In genomic region chr16:11621539-11621919, GRCh38 we compare ENCODE assay signal across 10 cellular contexts. TPM values are rescaled to one million over a fixed set of nuclear protein-coding genes. Genes with fewer than 3 reads are reported as not detected.
DNase-seq lines count a peak whose midpoint lies in the region; ATAC-seq, FAIRE-seq and TF ChIP-seq lines count a peak whose summit lies in the region.
"Had no signal": no experiment of that assay in that cellular context is flagged by ENCODE, and none has a peak within 500 bp of the region (broad histone marks: within the 10 kb centered on the region; RNA-seq: fewer than 3 reads in every experiment).

No MANE protein-coding gene starts in this region.

- H3K4me1 ChIP-seq in keratinocyte (ENCODE audit: control insufficient read depth, extremely low read depth, insufficient read depth, low read length) (no peaks in the 10 kb centered on the region), testis (peaks cover 10% of the 10 kb centered on the region)

- no peak for ATAC-seq in activated CD8-positive, alpha-beta memory T cell treated with anti-CD3 and anti-CD28 coated beads, Interleukin-2, amount 10 ng/mL, durations not matched to agents 7 days and 5 days

- intact Hi-C loops in testis (cut with DNase I; ENCODE audit: low total_unique reads), result no loop called here
- intact Hi-C loops in Calu3 (cut with micrococcal nuclease; ENCODE audit: unreplicated experiment), result no loop called here

- dilution Hi-C loops in keratinocyte (cut with MboI; ENCODE audit: extremely low pct_ligation_motif_present, low sequenced_read_pairs), result no loop called here

- CTCF ChIA-PET in activated CD8-positive, alpha-beta memory T cell treated with anti-CD3 and anti-CD28 coated beads, Interleukin-2, amount 10 ng/mL, durations not matched to agents 7 days and 5 days (lab: Charles Lee), result interaction anchor here (0.8 to 6.2 kb wide), 9 partner anchors 9 to 657 kb away, joined by 3 to 30 read pairs (median 4); partner anchors contain the start of gene LITAF
- CTCF ChIA-PET in activated CD4-positive, alpha-beta memory T cell treated with anti-CD3 and anti-CD28 coated beads, Interleukin-2, amount 10 ng/mL, durations not matched to agents 7 days and 5 days (lab: Charles Lee), result interaction anchor here (0.7 to 1.8 kb wide), 5 partner anchors 19 to 90 kb away, joined by 3 to 8 read pairs (median 6); partner anchors contain the start of gene LITAF
- CTCF ChIA-PET in Calu3 (lab: Charles Lee), result interaction anchor here (0.6 kb wide), 1 partner anchor 47 kb away, joined by 3 read pairs; no protein-coding TSS in a partner anchor

- peaks cover 3% of the 10 kb centered on the region for H3K9me3 Mint-ChIP-seq in activated CD8-positive, alpha-beta memory T cell treated with anti-CD3 and anti-CD28 coated beads, Interleukin-2, amount 10 ng/mL, durations not matched to agents 7 days and 5 days (ENCODE audit: low read depth)
- peaks cover 4% of the 10 kb centered on the region for H3K9me3 Mint-ChIP-seq in activated CD4-positive, alpha-beta memory T cell treated with anti-CD3 and anti-CD28 coated beads, Interleukin-2, amount 10 ng/mL, durations not matched to agents 7 days and 5 days
- H3K9me3 Mint-ChIP-seq in Calu3 (ENCODE audit: low read depth, unreplicated experiment), result peaks cover 5% of the 10 kb centered on the region

- H3K79me2 ChIP-seq in keratinocyte (ENCODE audit: control insufficient read depth, insufficient read depth, low read length), result no peaks in the 10 kb centered on the region

- H3K27me3 ChIP-seq in keratinocyte (ENCODE audit: control insufficient read depth, extremely low read depth, insufficient read depth, low read length) (no peaks in the 10 kb centered on the region), testis (no peaks in the 10 kb centered on the region)

- H3K9me1 ChIP-seq in keratinocyte (ENCODE audit: control insufficient read depth, extremely low read depth, insufficient read depth, low read length), result no peaks in the 10 kb centered on the region

- H3K27ac Mint-ChIP-seq in activated CD8-positive, alpha-beta memory T cell treated with anti-CD3 and anti-CD28 coated beads, Interleukin-2, amount 10 ng/mL, durations not matched to agents 7 days and 5 days, result peak overlapping the region; percentile 92
- H3K27ac Mint-ChIP-seq in activated CD4-positive, alpha-beta memory T cell treated with anti-CD3 and anti-CD28 coated beads, Interleukin-2, amount 10 ng/mL, durations not matched to agents 7 days and 5 days, result peak overlapping the region; percentile 97
- H3K27ac Mint-ChIP-seq in Calu3 (ENCODE audit: unreplicated experiment), result no peak overlapping the region

- H3K27ac ChIP-seq in keratinocyte (ENCODE audit: control insufficient read depth, insufficient read depth, low read length) (no peak overlapping the region), testis (peak overlapping the region; percentile 44 to 62)
- H3K27ac ChIP-seq: VCaP had no signal

- H4K20me1 ChIP-seq in keratinocyte (ENCODE audit: control insufficient read depth, extremely low read depth, insufficient read depth, low read length), result no peaks in the 10 kb centered on the region

- no peak for FAIRE-seq in keratinocyte (lab: Jason Lieb, UNC)

- no peak overlapping the region for H3K4me2 ChIP-seq in keratinocyte (ENCODE audit: control insufficient read depth, extremely low read depth, insufficient read depth, low read depth, low read length)

- H3K4me3 ChIP-seq in keratinocyte (ENCODE audit: control insufficient read depth in 2 of 3, extremely low read depth in 1 of 3, insufficient read depth in 2 of 3, low read depth in 1 of 3, low read length in 3 of 3), result no peak overlapping the region
- no peak overlapping the region for H3K4me3 ChIP-seq in testis

- peaks cover 58% of the 10 kb centered on the region for H3K4me1 Mint-ChIP-seq in activated CD8-positive, alpha-beta memory T cell treated with anti-CD3 and anti-CD28 coated beads, Interleukin-2, amount 10 ng/mL, durations not matched to agents 7 days and 5 days
- peaks cover 74% of the 10 kb centered on the region for H3K4me1 Mint-ChIP-seq in activated CD4-positive, alpha-beta memory T cell treated with anti-CD3 and anti-CD28 coated beads, Interleukin-2, amount 10 ng/mL, durations not matched to agents 7 days and 5 days
- peaks cover 34% of the 10 kb centered on the region for H3K4me1 Mint-ChIP-seq in Calu3 (ENCODE audit: low read depth, unreplicated experiment)

- POLR2A ChIA-PET in activated CD4-positive, alpha-beta memory T cell treated with anti-CD3 and anti-CD28 coated beads, Interleukin-2, amount 10 ng/mL, durations not matched to agents 7 days and 5 days (lab: Charles Lee), result interaction anchor here (0.7 to 4.9 kb wide), 12 partner anchors 8 to 176 kb away, joined by 3 to 60 read pairs (median 4); partner anchors contain the start of genes LITAF, TXNDC11 and ZC3H7A

- H3K36me3 Mint-ChIP-seq in activated CD8-positive, alpha-beta memory T cell treated with anti-CD3 and anti-CD28 coated beads, Interleukin-2, amount 10 ng/mL, durations not matched to agents 7 days and 5 days, result peaks cover 12% of the 10 kb centered on the region
- peaks cover 18% of the 10 kb centered on the region for H3K36me3 Mint-ChIP-seq in activated CD4-positive, alpha-beta memory T cell treated with anti-CD3 and anti-CD28 coated beads, Interleukin-2, amount 10 ng/mL, durations not matched to agents 7 days and 5 days (ENCODE audit: low read depth)
- peaks cover 8% of the 10 kb centered on the region for H3K36me3 Mint-ChIP-seq in Calu3 (ENCODE audit: insufficient read depth, unreplicated experiment)

- peak overlapping the region; percentile 7 for H2AFZ ChIP-seq in keratinocyte (ENCODE audit: control insufficient read depth, low read length)

- H3K36me3 ChIP-seq in keratinocyte (ENCODE audit: control insufficient read depth in 2 of 2, extremely low read depth in 1 of 2, insufficient read depth in 2 of 2, low read length in 2 of 2) (no peaks in the 10 kb centered on the region), testis (ENCODE audit: low read depth, missing control alignments) (no peaks in the 10 kb centered on the region)

- TF ChIP-seq POLR2A in testis (IDR thresholded peaks at IDR 0.05), result no peak

- TF ChIP-seq CTCF in keratinocyte (optimal IDR thresholded peaks at IDR 0.05 in 1 of 3, IDR thresholded peaks at IDR 0.05 in 1 of 3, conservative IDR thresholded peaks at IDR 0.05 in 1 of 3; ENCODE audit: extremely low read depth in 1 of 3, insufficient read depth in 2 of 3, low read length in 3 of 3) (no peak), testis (IDR thresholded peaks at IDR 0.05) (no peak), Calu3 (IDR thresholded peaks at IDR 0.05; ENCODE audit: unreplicated experiment) (no peak)

- no peak overlapping the region for H3K9ac ChIP-seq in keratinocyte (ENCODE audit: control insufficient read depth, extremely low read depth, insufficient read depth, low read length)

- H3K4me3 Mint-ChIP-seq in activated CD8-positive, alpha-beta memory T cell treated with anti-CD3 and anti-CD28 coated beads, Interleukin-2, amount 10 ng/mL, durations not matched to agents 7 days and 5 days, result peak overlapping the region; percentile 70
- H3K4me3 Mint-ChIP-seq in activated CD4-positive, alpha-beta memory T cell treated with anti-CD3 and anti-CD28 coated beads, Interleukin-2, amount 10 ng/mL, durations not matched to agents 7 days and 5 days, result peak overlapping the region; percentile 74
- H3K4me3 Mint-ChIP-seq in Calu3 (ENCODE audit: low read depth, unreplicated experiment), result no peak overlapping the region

- H3K9me3 ChIP-seq in keratinocyte (ENCODE audit: control insufficient read depth, low read depth, low read length) (no peaks in the 10 kb centered on the region), testis (no peaks in the 10 kb centered on the region)

- no TSS peak for BruUV-seq in Calu3 (replicated peaks; lab: Mats Ljungman, UMichigan)

- H3K27me3 Mint-ChIP-seq in activated CD8-positive, alpha-beta memory T cell treated with anti-CD3 and anti-CD28 coated beads, Interleukin-2, amount 10 ng/mL, durations not matched to agents 7 days and 5 days, result no peaks in the 10 kb centered on the region
- H3K27me3 Mint-ChIP-seq in activated CD4-positive, alpha-beta memory T cell treated with anti-CD3 and anti-CD28 coated beads, Interleukin-2, amount 10 ng/mL, durations not matched to agents 7 days and 5 days, result no peaks in the 10 kb centered on the region
- no peaks in the 10 kb centered on the region for H3K27me3 Mint-ChIP-seq in Calu3 (ENCODE audit: unreplicated experiment)

- WGBS in testis, 2 donors, result 57 to 59% methylated on average over 6 of the region's 6 CpGs

- DNase-seq in activated CD8-positive, alpha-beta memory T cell treated with anti-CD3 and anti-CD28 coated beads, Interleukin-2, amount 10 ng/mL, durations not matched to agents 7 days and 5 days, result no peak
- no peak for DNase-seq in activated CD8-positive, alpha-beta memory T cell treated with anti-CD3 and anti-CD28 coated beads, Interleukin-2, amount 50 U/mL, for 4 hours
- no peak for DNase-seq in activated CD4-positive, alpha-beta memory T cell treated with anti-CD3 and anti-CD28 coated beads, Interleukin-2, amount 10 ng/mL, durations not matched to agents 7 days and 5 days
- no peak for DNase-seq in keratinocyte (ENCODE audit: low read depth, low spot score)
- no peak for DNase-seq in testis
- DNase-seq in NCI-H82 (lab: John Stamatoyannopoulos, UW), result no peak
- no peak for DNase-seq in NCI-H524 (lab: John Stamatoyannopoulos, UW)
- no peak for DNase-seq in Calu3
- DNase-seq: NCI-H526 treated with DMSO at 0.1 percent for 48 hours had no signal

RNA-seq across cellular contexts. Expression of gene LITAF, which starts 34.8 kb away (rescaled TPM):
- 100 to 1,000 TPM in 1 of 2 experiments, 10 to 100 TPM in 1; 91.4 to 155 TPM for total RNA-seq in activated CD8-positive, alpha-beta memory T cell treated with anti-CD3 and anti-CD28 coated beads, Interleukin-2, amount 10 ng/mL, durations not matched to agents 7 days and 5 days
- 100 to 1,000 TPM; 149 to 157 TPM for total RNA-seq in activated CD4-positive, alpha-beta memory T cell treated with anti-CD3 and anti-CD28 coated beads, Interleukin-2, amount 10 ng/mL, durations not matched to agents 7 days and 5 days
- polyA plus RNA-seq in keratinocyte (56.8 to 145 TPM (median 85.4 TPM) in 3 replicates), testis (ENCODE audit: insufficient read depth, low read depth, low replicate concordance) (31.5 TPM)
- 40.8 TPM for polyA plus RNA-seq in keratinocyte (2011; ENCODE audit: low read depth)
- 145 and 178 TPM in 2 replicates for polyA plus RNA-seq in keratinocyte (2011; cell fraction: cytosol; rRNA removed)
- 81.8 and 90.5 TPM in 2 replicates for polyA plus RNA-seq in keratinocyte (2011; cell fraction: nucleus; rRNA removed)
- 118 and 158 TPM in 2 replicates for polyA plus RNA-seq in keratinocyte (2012; ENCODE audit: low replicate concordance)
- polyA minus RNA-seq in keratinocyte, result 98.1 to 234 TPM (median 126 TPM) in 3 replicates
- 127 TPM for polyA minus RNA-seq in keratinocyte (2011; cell fraction: cytosol; rRNA and poly(A)+ RNA removed)
- polyA minus RNA-seq in keratinocyte (2011; cell fraction: nucleus; rRNA and poly(A)+ RNA removed), result 34.0 and 41.3 TPM in 2 replicates
- total RNA-seq in testis (10 to 100 TPM in 1 of 2 donors, 1 to 10 TPM in 1; 9.9 to 13.6 TPM), Calu3 (2022) (328 and 443 TPM in 2 replicates)

RNA-seq across cellular contexts. Expression of gene SNN, which starts 46.7 kb away (rescaled TPM):
- 1 to 10 TPM; 3.0 to 4.0 TPM for total RNA-seq in activated CD8-positive, alpha-beta memory T cell treated with anti-CD3 and anti-CD28 coated beads, Interleukin-2, amount 10 ng/mL, durations not matched to agents 7 days and 5 days
- 1 to 10 TPM; 6.2 to 7.3 TPM for total RNA-seq in activated CD4-positive, alpha-beta memory T cell treated with anti-CD3 and anti-CD28 coated beads, Interleukin-2, amount 10 ng/mL, durations not matched to agents 7 days and 5 days
- polyA plus RNA-seq in keratinocyte (15.9 to 18.1 TPM (median 17.3 TPM) in 3 replicates), testis (ENCODE audit: insufficient read depth, low read depth, low replicate concordance) (10.1 TPM)
- polyA plus RNA-seq in keratinocyte (2011; ENCODE audit: low read depth), result 6.6 TPM
- 19.3 and 21.9 TPM in 2 replicates for polyA plus RNA-seq in keratinocyte (2011; cell fraction: cytosol; rRNA removed)
- 16.5 and 16.8 TPM in 2 replicates for polyA plus RNA-seq in keratinocyte (2011; cell fraction: nucleus; rRNA removed)
- polyA plus RNA-seq in keratinocyte (2012; ENCODE audit: low replicate concordance), result 12.8 and 15.6 TPM in 2 replicates
- 10.2 to 11.8 TPM (median 11.2 TPM) in 3 replicates for polyA minus RNA-seq in keratinocyte
- polyA minus RNA-seq in keratinocyte (2011; cell fraction: cytosol; rRNA and poly(A)+ RNA removed), result 17.3 TPM
- 6.4 and 10.1 TPM in 2 replicates for polyA minus RNA-seq in keratinocyte (2011; cell fraction: nucleus; rRNA and poly(A)+ RNA removed)
- total RNA-seq in testis (10 to 100 TPM in 1 of 2 donors, 1 to 10 TPM in 1; 7.0 to 10.3 TPM), Calu3 (2022) (26.0 and 31.3 TPM in 2 replicates)

Comparison
In these comparisons a context has a peak if more than half of its experiments do, and no peak if none do; other contexts are left out.
1. RNA of gene LITAF, which starts 34.8 kb away (total RNA-seq): 328 to 443 TPM in Calu3, 149 to 157 TPM in activated CD4-positive, alpha-beta memory T cell treated with anti-CD3 and anti-CD28 coated beads, Interleukin-2, amount 10 ng/mL, durations not matched to agents 7 days and 5 days and 91.4 to 155 TPM in activated CD8-positive, alpha-beta memory T cell treated with anti-CD3 and anti-CD28 coated beads, Interleukin-2, amount 10 ng/mL, durations not matched to agents 7 days and 5 days; 9.9 to 13.6 TPM in testis; every median in the first group is over 4 times any median in the second.